Comparison of ENCODE assay signal across 15 cellular contexts in genomic region chr11:92413757-92414513, GRCh38.
A peak's percentile ranks its signal among the peaks of the same experiment; 100 is the strongest.
DNase-seq lines count a peak whose midpoint lies in the region; ATAC-seq, FAIRE-seq and TF ChIP-seq lines count a peak whose summit lies in the region.
"Had no signal": no experiment of that assay in that cellular context is flagged by ENCODE, and none has a peak within 500 bp of the region (broad histone marks: within the 10 kb centered on the region; RNA-seq: fewer than 3 reads in every experiment).

No MANE protein-coding gene starts in this region.

- H3K27ac ChIP-seq in right lobe of liver: no peak overlapping the region
- no peak overlapping the region for H3K27ac ChIP-seq in testis
- H3K27ac ChIP-seq: heart right ventricle had no signal

- H3K4me1 ChIP-seq in right lobe of liver (no peaks in the 10 kb centered on the region), testis (no peaks in the 10 kb centered on the region)
- H3K4me1 ChIP-seq: heart right ventricle had no signal

- ATAC-seq in GM19397 (IDR thresholded peaks at IDR 0.05; ENCODE audit: unreplicated experiment) (peak; percentile 77), HG02852 (IDR thresholded peaks at IDR 0.05; ENCODE audit: unreplicated experiment) (peak; percentile 94), HG03571 (IDR thresholded peaks at IDR 0.05; ENCODE audit: unreplicated experiment) (peak; percentile 89), left cardiac atrium (no peak), right lobe of liver (no peak)
- ATAC-seq: heart right ventricle had no signal

- TF ChIP-seq POLR2A in GM12892 (IDR thresholded peaks at IDR 0.05; ENCODE audit: low read depth, low read length): no peak
- TF ChIP-seq POLR2A in right lobe of liver (IDR thresholded peaks at IDR 0.05): no peak
- no peak for TF ChIP-seq POLR2A in testis (IDR thresholded peaks at IDR 0.05)

- no peaks in the 10 kb centered on the region for H3K36me3 ChIP-seq in right lobe of liver
- no peaks in the 10 kb centered on the region for H3K36me3 ChIP-seq in testis (ENCODE audit: low read depth, missing control alignments)
- H3K36me3 ChIP-seq: heart right ventricle had no signal

- no peaks in the 10 kb centered on the region for H3K9me3 Mint-ChIP-seq in mesothelial cell of epicardium
- H3K9me3 Mint-ChIP-seq: activated naive CD4-positive, alpha-beta T cell treated with anti-CD3 and anti-CD28 coated beads, Interleukin-2, amount 50 U/mL, for 24 hours had no signal

- no peak overlapping the region for H3K4me3 Mint-ChIP-seq in mesothelial cell of epicardium
- H3K4me3 Mint-ChIP-seq: activated naive CD4-positive, alpha-beta T cell treated with anti-CD3 and anti-CD28 coated beads, Interleukin-2, amount 50 U/mL, for 24 hours had no signal

- peaks cover 26% of the 10 kb centered on the region for H3K4me1 Mint-ChIP-seq in mesothelial cell of epicardium
- H3K4me1 Mint-ChIP-seq: activated naive CD4-positive, alpha-beta T cell treated with anti-CD3 and anti-CD28 coated beads, Interleukin-2, amount 50 U/mL, for 24 hours had no signal

- no peak for TF ChIP-seq CTCF in right lobe of liver (IDR thresholded peaks at IDR 0.05)
- no peak for TF ChIP-seq CTCF in mesothelial cell of epicardium (IDR thresholded peaks at IDR 0.05; ENCODE audit: unreplicated experiment)
- TF ChIP-seq CTCF in testis (IDR thresholded peaks at IDR 0.05): no peak

- H3K9me3 ChIP-seq in right lobe of liver: no peaks in the 10 kb centered on the region
- H3K9me3 ChIP-seq in testis: no peaks in the 10 kb centered on the region
- H3K9me3 ChIP-seq: heart right ventricle had no signal

- WGBS in right lobe of liver (ENCODE audit: insufficient coverage, low coverage, low lambda C conversion rate, missing lambda C conversion rate): 67% methylated on average over 6 of the region's 7 CpGs
- WGBS in testis, 2 donors: 90 to 92% methylated on average over 7 of the region's 7 CpGs

- H3K27me3 Mint-ChIP-seq in mesothelial cell of epicardium (ENCODE audit: low read depth): no peaks in the 10 kb centered on the region
- H3K27me3 Mint-ChIP-seq: activated naive CD4-positive, alpha-beta T cell treated with anti-CD3 and anti-CD28 coated beads, Interleukin-2, amount 50 U/mL, for 24 hours had no signal

- H3K36me3 Mint-ChIP-seq in mesothelial cell of epicardium: no peaks in the 10 kb centered on the region
- H3K36me3 Mint-ChIP-seq: activated naive CD4-positive, alpha-beta T cell treated with anti-CD3 and anti-CD28 coated beads, Interleukin-2, amount 50 U/mL, for 24 hours had no signal

- no peak for DNase-seq in GM12892 (ENCODE audit: insufficient read length)
- DNase-seq in left cardiac atrium: no peak
- no peak for DNase-seq in right lobe of liver
- no peak for DNase-seq in mesothelial cell of epicardium (ENCODE audit: low spot score in 2 of 2, unreplicated experiment in 2 of 2)
- DNase-seq in testis: no peak
- DNase-seq: central memory CD4-positive, alpha-beta T cell; heart right ventricle; NCI-H1105; occipital lobe; SHP77 treated with DMSO at 0.1 percent for 48 hours had no signal

- peak; percentile 53 for FAIRE-seq in GM12892 (lab: Jason Lieb, UNC)
- FAIRE-seq: H54 had no signal

- H3K27me3 ChIP-seq in right lobe of liver (no peaks in the 10 kb centered on the region), testis (no peaks in the 10 kb centered on the region)
- H3K27me3 ChIP-seq: heart right ventricle had no signal

- intact Hi-C loops in left cardiac atrium (cut with DNase I): no loop called here
- intact Hi-C loops in right lobe of liver (cut with DNase I): no loop called here
- intact Hi-C loops in testis (cut with DNase I; ENCODE audit: low total_unique reads): no loop called here

- H3K27ac Mint-ChIP-seq in mesothelial cell of epicardium: no peak overlapping the region
- H3K27ac Mint-ChIP-seq: activated naive CD4-positive, alpha-beta T cell treated with anti-CD3 and anti-CD28 coated beads, Interleukin-2, amount 50 U/mL, for 24 hours had no signal

- H3K4me3 ChIP-seq in right lobe of liver (no peak overlapping the region), testis (no peak overlapping the region)
- H3K4me3 ChIP-seq: heart right ventricle had no signal

Comparison
In these comparisons a context has a peak if more than half of its experiments do, and no peak if none do; other contexts are left out.
1. ATAC-seq: peak in GM19397 (single experiment), HG02852 (single experiment) and HG03571 (single experiment); none in left cardiac atrium (0 of 2) and right lobe of liver (0 of 4).